In the genomic region with DNA sequence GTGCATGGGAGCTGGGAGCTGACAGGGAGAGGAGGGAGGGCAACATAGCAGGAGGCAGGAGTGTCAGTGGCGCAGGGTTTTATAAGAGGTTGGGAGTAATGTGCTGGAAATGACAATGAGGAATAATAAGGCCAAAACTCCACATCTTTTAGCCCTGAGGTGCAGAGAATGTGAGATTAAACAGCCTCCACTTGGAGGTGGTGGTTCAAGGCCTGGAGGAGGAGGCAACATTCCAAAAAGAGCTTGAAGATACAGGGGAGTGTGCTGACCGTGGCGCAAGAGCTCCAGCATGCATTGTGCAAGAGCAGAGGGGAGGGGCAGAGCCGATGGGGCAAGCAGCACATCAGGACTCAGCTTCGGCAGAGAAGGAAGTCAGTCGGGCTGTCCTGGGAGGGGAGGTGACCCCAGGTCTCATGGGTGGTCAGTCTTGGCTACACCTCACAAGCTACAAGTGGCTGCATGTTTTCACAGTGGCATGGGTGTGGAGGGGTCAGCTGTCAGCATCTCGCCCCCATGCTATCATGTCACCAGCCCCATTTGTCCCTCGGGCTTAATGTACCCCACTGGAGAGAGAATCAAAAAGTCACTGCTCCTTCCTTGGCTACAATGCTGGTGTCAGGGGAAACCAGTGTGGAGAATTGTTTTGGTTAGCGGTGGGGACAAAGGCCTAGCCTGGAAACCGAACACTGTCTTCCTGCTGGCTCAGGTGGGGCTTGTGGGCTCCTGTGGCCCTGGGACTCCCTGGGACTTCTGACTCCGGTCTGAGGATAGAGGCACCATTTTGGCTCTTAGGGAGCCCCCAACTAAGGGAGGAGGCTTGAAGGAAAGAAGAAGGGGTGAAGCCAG, we compare ENCODE assay signal across 9 cellular contexts.
A peak's percentile ranks its signal among the peaks of the same experiment; 100 is the strongest.
DNase-seq lines count a peak whose midpoint lies in the region; ATAC-seq, FAIRE-seq and TF ChIP-seq lines count a peak whose summit lies in the region.
"Had no signal": no experiment of that assay in that cellular context is flagged by ENCODE, and none has a peak within 500 bp of the region (broad histone marks: within the 10 kb centered on the region; RNA-seq: fewer than 3 reads in every experiment).

No MANE protein-coding gene starts in this region.

- WGBS in K562 (ENCODE audit: insufficient coverage, low coverage, missing lambda C conversion rate) = 47% methylated on average over 11 of the region's 11 CpGs
- WGBS in small intestine, 3 donors = 62 to 71% (median 68%) methylated on average over 11 of the region's 11 CpGs

- H3K4me3 ChIP-seq in H7 (ENCODE audit: insufficient read depth, low read depth, low read length) (no peak overlapping the region), K562 (no peak overlapping the region), small intestine (ENCODE audit: low read depth in 1 of 2, low read length in 2 of 2) (no peak overlapping the region)

- no peak for TF ChIP-seq CTCF in K562 (IDR thresholded peaks at IDR 0.05 in 2 of 3, conservative IDR thresholded peaks at IDR 0.05 in 1 of 3; ENCODE audit: insufficient read depth in 2 of 3, low read depth in 1 of 3, low read length in 3 of 3)

- intact Hi-C loops in K562 (cut with micrococcal nuclease) = no loop called here

- H3K9me1 ChIP-seq in K562 (ENCODE audit: control insufficient read depth, insufficient read depth, low read length) = no peaks in the 10 kb centered on the region

- no peak overlapping the region for H3K9ac ChIP-seq in K562 (ENCODE audit: insufficient read depth in 1 of 2, low read depth in 2 of 2, low read length in 2 of 2)

- H3K27ac ChIP-seq in K562 (ENCODE audit: extremely low read depth, low read depth, low read length) (no peak overlapping the region), small intestine (ENCODE audit: low read depth in 1 of 2, low read length in 1 of 2) (peak overlapping the region in 1 of 2 donors; percentile 24)

- in situ Hi-C loops in K562 (cut with MboI) = no loop called here

- DNase-seq in H7 (peak; percentile 25), K562 (ENCODE audit: extremely low read depth in 1 of 4, low spot score in 3 of 4) (peak in 1 of 4 experiments; percentile 20), iris pigment epithelial cell (ENCODE audit: low read depth) (peak; percentile 94), small intestine (peak; percentile 44), DMS79 treated with DMSO at 0.1 percent for 48 hours (lab: John Stamatoyannopoulos, UW) (no peak), NCI-H1694 (lab: John Stamatoyannopoulos, UW) (no peak), LoVo (ENCODE audit: low spot score) (no peak)
- no peak for DNase-seq in activated naive CD4-positive, alpha-beta T cell treated with anti-CD3 and anti-CD28 coated beads, Interleukin-2, amount 50 U/mL, for 16 hours
- DNase-seq: NCI-H524 had no signal

- H3K79me2 ChIP-seq in K562 (ENCODE audit: control insufficient read depth, insufficient read depth, low read length) = no peaks in the 10 kb centered on the region

- no peak overlapping the region for H3K4me2 ChIP-seq in K562 (ENCODE audit: insufficient read depth, low read length)

- H3K27me3 ChIP-seq in H7 (ENCODE audit: control insufficient read depth, insufficient read depth, low read length) = no peaks in the 10 kb centered on the region
- H3K27me3 ChIP-seq in K562 (ENCODE audit: control insufficient read depth in 2 of 2, insufficient read depth in 2 of 2, low read length in 2 of 2) = no peaks in the 10 kb centered on the region
- H3K27me3 ChIP-seq in small intestine (ENCODE audit: control insufficient read depth in 2 of 2, insufficient read depth in 2 of 2, low read length in 2 of 2) = no peaks in the 10 kb centered on the region

- no peak for FAIRE-seq in K562 (lab: Jason Lieb, UNC)
- no peak for FAIRE-seq in small intestine (lab: Jason Lieb, UNC)

- H3K36me3 ChIP-seq in H7 (replicated peaks; ENCODE audit: control insufficient read depth, insufficient read depth, low read length) = no peaks in the 10 kb centered on the region
- H3K36me3 ChIP-seq in K562 (ENCODE audit: control insufficient read depth, insufficient read depth, low read length) = no peaks in the 10 kb centered on the region
- H3K36me3 ChIP-seq in small intestine (ENCODE audit: control insufficient read depth in 2 of 2, insufficient read depth in 2 of 2, low read length in 2 of 2) = no peaks in the 10 kb centered on the region

- CTCF ChIA-PET in K562 (lab: Yijun Ruan, JAX; ENCODE audit: low intra/inter-chr PET ratio) = no interaction called here

- no peak for TF ChIP-seq RAD21 in K562 (CRISPR knock-in tag; conservative IDR thresholded peaks at IDR 0.05 in 1 of 2, IDR thresholded peaks at IDR 0.05 in 1 of 2)

- H4K20me1 ChIP-seq in K562 (replicated peaks; ENCODE audit: control insufficient read depth, insufficient read depth, low read length) = no peaks in the 10 kb centered on the region

- peak overlapping the region; percentile 42; the same call in 1 of the 2 replicates for H2AFZ ChIP-seq in K562 (ENCODE audit: low read depth, low read length)

- peak; percentile 60; the same call in 2 of the 3 replicates for ATAC-seq in K562

- BruUV-seq in K562 (replicated peaks; lab: Mats Ljungman, UMichigan) = no TSS peak

- no peak for TF ChIP-seq POLR2A in K562 (conservative IDR thresholded peaks at IDR 0.05)

- TF ChIP-seq EP300 in K562 (IDR thresholded peaks at IDR 0.05; ENCODE audit: low read length) = no peak

- H3K9me3 ChIP-seq in K562 (replicated peaks; ENCODE audit: control insufficient read depth, insufficient read depth, low read depth, low read length) (peaks cover 10% of the 10 kb centered on the region), small intestine (ENCODE audit: control insufficient read depth, low read depth) (no peaks in the 10 kb centered on the region)

- POLR2A ChIA-PET in K562 (lab: Yijun Ruan, JAX) = interaction anchor here (0.6 to 1.2 kb wide), 2 partner anchors 101 to 203 kb away, joined by 3 to 4 read pairs; no protein-coding TSS in a partner anchor

- peaks cover 0 to 4% of the 10 kb centered on the region in 2 experiments; a peak in 1 of 5 replicates for H3K4me1 ChIP-seq in K562 (replicated peaks in 1 of 2; ENCODE audit: control insufficient read depth in 2 of 2, insufficient read depth in 2 of 2, low read length in 2 of 2)
- no peaks in the 10 kb centered on the region for H3K4me1 ChIP-seq in small intestine (ENCODE audit: control insufficient read depth in 2 of 2, insufficient read depth in 1 of 2, low read depth in 1 of 2, low read length in 1 of 2)

Comparison
In these comparisons a context has a peak if more than half of its experiments do, and no peak if none do; other contexts are left out.
1. DNase-seq: peak in H7 (single experiment), iris pigment epithelial cell (single experiment) and small intestine (single experiment); none in DMS79 treated with DMSO at 0.1 percent for 48 hours (single experiment), activated naive CD4-positive, alpha-beta T cell treated with anti-CD3 and anti-CD28 coated beads, Interleukin-2, amount 50 U/mL, for 16 hours (single experiment), NCI-H1694 (single experiment) and LoVo (single experiment).